In the genomic region with DNA sequence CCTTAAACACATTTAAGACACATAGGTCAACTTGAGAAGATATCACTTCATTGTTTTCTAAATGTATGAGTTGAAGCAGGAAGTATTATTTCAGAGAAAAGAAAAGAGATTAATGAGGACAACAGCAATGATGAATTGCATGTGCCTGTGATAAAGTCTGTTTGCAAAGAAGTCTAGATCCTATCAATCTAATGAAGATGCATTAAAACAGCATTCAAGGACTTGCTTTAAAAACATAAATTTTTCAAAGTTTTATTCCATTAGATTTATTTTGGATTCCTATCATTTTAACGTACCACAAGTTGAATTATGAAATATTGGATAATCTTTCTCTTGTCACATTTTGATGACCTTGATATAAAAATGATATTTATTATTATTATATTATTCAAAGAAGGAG, we compare ENCODE assay signal across 23 cellular contexts.
DNase-seq lines count a peak whose midpoint lies in the region; FAIRE-seq and TF ChIP-seq lines count a peak whose summit lies in the region.
"Had no signal": no experiment of that assay in that cellular context is flagged by ENCODE, and none has a peak within 500 bp of the region (broad histone marks: within the 10 kb centered on the region; RNA-seq: fewer than 3 reads in every experiment).

No MANE protein-coding gene starts in this region.

- H3K27ac Mint-ChIP-seq in Calu3 (ENCODE audit: unreplicated experiment), result peak overlapping the region; percentile 64
- H3K27ac Mint-ChIP-seq in activated naive CD8-positive, alpha-beta T cell treated with anti-CD3 and anti-CD28 coated beads for 36 hours, result no peak overlapping the region
- H3K27ac Mint-ChIP-seq: CD14-positive monocyte; CD4-positive, alpha-beta T cell; CD8-positive, alpha-beta memory T cell; HFFc6 had no signal

- BruUV-seq in Calu3 (replicated peaks; lab: Mats Ljungman, UMichigan) (no TSS peak), endothelial cell of umbilical vein (replicated peaks; lab: Mats Ljungman, UMichigan) (no TSS peak)

- H4K20me1 ChIP-seq in endothelial cell of umbilical vein (replicated peaks; ENCODE audit: control insufficient read depth, extremely low read depth, insufficient read depth, low read length), result no peaks in the 10 kb centered on the region
- H4K20me1 ChIP-seq: BLaER1 treated with 17β-estradiol and CSF1 and Interleukin-3, amounts not matched to agents 10 nM and 100 nM had no signal

- CTCF ChIA-PET in Calu3 (lab: Charles Lee) (no interaction called here), endothelial cell of umbilical vein (lab: Charles Lee) (no interaction called here)

- no peaks in the 10 kb centered on the region for H3K79me2 ChIP-seq in endothelial cell of umbilical vein (ENCODE audit: control insufficient read depth, insufficient read depth, low read length)

- dilution Hi-C loops in endothelial cell of umbilical vein (cut with MboI; ENCODE audit: extremely low pct_ligation_motif_present, low sequenced_read_pairs), result no loop called here

- H3K9me3 Mint-ChIP-seq in Calu3 (ENCODE audit: low read depth, unreplicated experiment), result peaks cover 6% of the 10 kb centered on the region
- no peaks in the 10 kb centered on the region for H3K9me3 Mint-ChIP-seq in activated naive CD8-positive, alpha-beta T cell treated with anti-CD3 and anti-CD28 coated beads for 36 hours
- H3K9me3 Mint-ChIP-seq: CD4-positive, alpha-beta T cell; HFFc6 had no signal

- H2AFZ ChIP-seq in endothelial cell of umbilical vein (ENCODE audit: low read depth, low read length), result no peak overlapping the region

- intact Hi-C loops in Calu3 (cut with micrococcal nuclease; ENCODE audit: unreplicated experiment), result no loop called here
- intact Hi-C loops in endothelial cell of umbilical vein (cut with micrococcal nuclease), result no loop called here

- POLR2A ChIA-PET in endothelial cell of umbilical vein (lab: Charles Lee), result no interaction called here

- H3K27me3 Mint-ChIP-seq in Calu3 (ENCODE audit: unreplicated experiment), result no peaks in the 10 kb centered on the region
- peaks cover 3% of the 10 kb centered on the region for H3K27me3 Mint-ChIP-seq in activated naive CD8-positive, alpha-beta T cell treated with anti-CD3 and anti-CD28 coated beads for 36 hours
- H3K27me3 Mint-ChIP-seq: CD4-positive, alpha-beta T cell had no signal

- H3K9ac ChIP-seq in endothelial cell of umbilical vein (replicated peaks; ENCODE audit: extremely low read depth, insufficient read depth, low read length), result no peak overlapping the region
- H3K9ac ChIP-seq: BLaER1 treated with 17β-estradiol and CSF1 and Interleukin-3, amounts not matched to agents 10 nM and 100 nM had no signal

- H3K9me3 ChIP-seq in endothelial cell of umbilical vein (replicated peaks; ENCODE audit: control insufficient read depth, insufficient read depth, low read length), result no peaks in the 10 kb centered on the region
- H3K9me3 ChIP-seq: BE2C; BLaER1 treated with 17β-estradiol and CSF1 and Interleukin-3, amounts not matched to agents 10 nM and 100 nM; HAP-1 had no signal

- H3K9me1 ChIP-seq in endothelial cell of umbilical vein (replicated peaks; ENCODE audit: control insufficient read depth, extremely low read depth, insufficient read depth, low read length), result no peaks in the 10 kb centered on the region

- H3K4me3 Mint-ChIP-seq in Calu3 (ENCODE audit: low read depth, unreplicated experiment), result no peak overlapping the region
- H3K4me3 Mint-ChIP-seq in activated naive CD8-positive, alpha-beta T cell treated with anti-CD3 and anti-CD28 coated beads for 36 hours, result no peak overlapping the region
- H3K4me3 Mint-ChIP-seq: CD14-positive monocyte; CD4-positive, alpha-beta T cell; CD8-positive, alpha-beta memory T cell; HFFc6 had no signal

- peaks cover 4% of the 10 kb centered on the region for H3K36me3 Mint-ChIP-seq in Calu3 (ENCODE audit: insufficient read depth, unreplicated experiment)
- H3K36me3 Mint-ChIP-seq in activated naive CD8-positive, alpha-beta T cell treated with anti-CD3 and anti-CD28 coated beads for 36 hours, result no peaks in the 10 kb centered on the region
- H3K36me3 Mint-ChIP-seq: CD14-positive monocyte; CD8-positive, alpha-beta memory T cell had no signal

- DNase-seq in Calu3 (no peak), RCC 7860 (ENCODE audit: low spot score) (no peak), endothelial cell of umbilical vein (ENCODE audit: low read depth, low spot score) (no peak), frontal cortex (ENCODE audit: low spot score in 2 of 2) (no peak), NCI-H446 treated with DMSO at 0.1 percent for 48 hours (lab: John Stamatoyannopoulos, UW) (no peak)
- DNase-seq in activated naive CD8-positive, alpha-beta T cell treated with anti-CD3 and anti-CD28 coated beads for 36 hours, result no peak
- DNase-seq: ACHN; AML-193; BE2C; CD4-positive, alpha-beta T cell; CD8-positive, alpha-beta memory T cell; DMS 273 treated with DMSO at 0.1 percent for 48 hours; DMS53; DMS79 treated with DMSO at 0.1 percent for 48 hours; GF-D8; GOT3; HFFc6 had no signal

- peaks cover 30% of the 10 kb centered on the region for H3K4me1 Mint-ChIP-seq in Calu3 (ENCODE audit: low read depth, unreplicated experiment)
- no peaks in the 10 kb centered on the region for H3K4me1 Mint-ChIP-seq in activated naive CD8-positive, alpha-beta T cell treated with anti-CD3 and anti-CD28 coated beads for 36 hours
- H3K4me1 Mint-ChIP-seq: CD14-positive monocyte; CD8-positive, alpha-beta memory T cell had no signal

- no peaks in the 10 kb centered on the region for H3K36me3 ChIP-seq in endothelial cell of umbilical vein (ENCODE audit: control insufficient read depth in 2 of 2, extremely low read depth in 1 of 2, insufficient read depth in 2 of 2, low read length in 2 of 2)
- H3K36me3 ChIP-seq: BE2C; BLaER1 treated with 17β-estradiol and CSF1 and Interleukin-3, amounts not matched to agents 10 nM and 100 nM; HAP-1 had no signal

- H3K4me1 ChIP-seq in endothelial cell of umbilical vein (ENCODE audit: control insufficient read depth, extremely low read depth, insufficient read depth, low read length), result peaks cover 16% of the 10 kb centered on the region
- H3K4me1 ChIP-seq: BE2C had no signal

- H3K4me3 ChIP-seq in endothelial cell of umbilical vein (replicated peaks in 1 of 3; ENCODE audit: insufficient read depth in 1 of 3, low read depth in 1 of 3, low read length in 3 of 3), result no peak overlapping the region
- H3K4me3 ChIP-seq: BLaER1 treated with 17β-estradiol and CSF1 and Interleukin-3, amounts not matched to agents 10 nM and 100 nM; HAP-1 had no signal

- FAIRE-seq in RCC 7860 (lab: Jason Lieb, UNC) (peak; percentile 12), endothelial cell of umbilical vein (lab: Jason Lieb, UNC) (peak; percentile 78), frontal cortex (lab: Jason Lieb, UNC) (no peak)
- FAIRE-seq: GM12891, GM18507, H54 had no signal

- H3K4me2 ChIP-seq in endothelial cell of umbilical vein (ENCODE audit: insufficient read depth, low read length), result no peak overlapping the region
- H3K4me2 ChIP-seq: BLaER1 treated with 17β-estradiol and CSF1 and Interleukin-3, amounts not matched to agents 10 nM and 100 nM had no signal

- H3K27ac ChIP-seq in endothelial cell of umbilical vein (ENCODE audit: insufficient read depth, low read depth, low read length), result no peak overlapping the region
- H3K27ac ChIP-seq: BLaER1 treated with 17β-estradiol and CSF1 and Interleukin-3, amounts not matched to agents 10 nM and 100 nM had no signal

- TF ChIP-seq POLR2A in endothelial cell of umbilical vein (IDR thresholded peaks at IDR 0.05; ENCODE audit: low read depth, low read length), result no peak

- TF ChIP-seq CTCF in Calu3 (IDR thresholded peaks at IDR 0.05; ENCODE audit: unreplicated experiment) (no peak), endothelial cell of umbilical vein (IDR thresholded peaks at IDR 0.05; ENCODE audit: extremely low read depth in 1 of 2, insufficient read depth in 1 of 2, low read depth in 1 of 2, low read length in 2 of 2) (no peak)

- H3K27me3 ChIP-seq in endothelial cell of umbilical vein (ENCODE audit: control insufficient read depth in 2 of 2, insufficient read depth in 2 of 2, low read length in 2 of 2), result no peaks in the 10 kb centered on the region
- H3K27me3 ChIP-seq: BE2C; BLaER1 treated with 17β-estradiol and CSF1 and Interleukin-3, amounts not matched to agents 10 nM and 100 nM had no signal

TF ChIP-seq in endothelial cell of umbilical vein, 7 proteins besides CTCF, POLR2A, EP300 and RAD21:
- TF ChIP-seq GATA2 (IDR thresholded peaks at IDR 0.05; ENCODE audit: insufficient read depth, insufficient read length, low read depth, low read length), result no peak
- no peak for TF ChIP-seq MYC (IDR thresholded peaks at IDR 0.05; ENCODE audit: low read depth, low read length)
- no peak for TF ChIP-seq JUN (IDR thresholded peaks at IDR 0.05; ENCODE audit: borderline replicate concordance, insufficient read depth, insufficient read length, low read depth)
- TF ChIP-seq EZH2 (IDR thresholded peaks at IDR 0.05; ENCODE audit: borderline replicate concordance, low read depth, low read length, severe bottlenecking), result no peak
- TF ChIP-seq FOS (IDR thresholded peaks at IDR 0.05; ENCODE audit: borderline replicate concordance, insufficient read depth, low read length), result no peak
- TF ChIP-seq, protein P1, sequence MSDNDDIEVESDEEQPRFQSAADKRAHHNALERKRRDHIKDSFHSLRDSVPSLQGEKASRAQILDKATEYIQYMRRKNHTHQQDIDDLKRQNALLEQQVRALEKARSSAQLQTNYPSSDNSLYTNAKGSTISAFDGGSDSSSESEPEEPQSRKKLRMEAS (IDR thresholded peaks at IDR 0.05; ENCODE audit: insufficient read depth, insufficient read length), result no peak
- no peak for TF ChIP-seq POLR2AphosphoS5 (IDR thresholded peaks at IDR 0.05; ENCODE audit: insufficient read depth, low read depth, low read length)
